10 cellular contexts compared by ENCODE assay signal in genomic region chr13:66835040-66835628, GRCh38.
DNase-seq lines count a peak whose midpoint lies in the region; ATAC-seq, FAIRE-seq and TF ChIP-seq lines count a peak whose summit lies in the region.
"Had no signal": no experiment of that assay in that cellular context is flagged by ENCODE, and none has a peak within 500 bp of the region (broad histone marks: within the 10 kb centered on the region; RNA-seq: fewer than 3 reads in every experiment).

No MANE protein-coding gene starts in this region.

- H3K27ac ChIP-seq in WERI-Rb-1 (no peak overlapping the region), sigmoid colon (peak overlapping the region in 1 of 4 donors; percentile 24)

- 24 to 54% methylated on average over 9 of the region's 9 CpGs for WGBS in sigmoid colon, 2 donors

- TF ChIP-seq CTCF in WERI-Rb-1 (IDR thresholded peaks at IDR 0.05; ENCODE audit: low read depth, low read length) (no peak), sigmoid colon (IDR thresholded peaks at IDR 0.05) (no peak), GM10266 (IDR thresholded peaks at IDR 0.05; ENCODE audit: control insufficient read depth, insufficient read depth, low read depth, missing control alignments) (no peak)

- ATAC-seq in left cardiac atrium (peak; percentile 88 to 94), GM19035 (IDR thresholded peaks at IDR 0.05; ENCODE audit: unreplicated experiment) (no peak)
- ATAC-seq: activated CD8-positive, alpha-beta T cell treated with anti-CD3 and anti-CD28 coated beads, Interleukin-2, amount 10 ng/mL, durations not matched to agents 7 days and 5 days had no signal

- intact Hi-C loops in left cardiac atrium (cut with DNase I) (no loop called here), sigmoid colon (cut with DNase I) (no loop called here)

- TF ChIP-seq POLR2A in sigmoid colon (IDR thresholded peaks at IDR 0.05): no peak
- TF ChIP-seq POLR2A in GM12891 (IDR thresholded peaks at IDR 0.05; ENCODE audit: low read depth, low read length): no peak

- H3K27me3 ChIP-seq in WERI-Rb-1 (ENCODE audit: insufficient read depth, low read depth, severe bottlenecking) (no peaks in the 10 kb centered on the region), sigmoid colon (no peaks in the 10 kb centered on the region)

- peak; percentile 90 for DNase-seq in NCI-H1092 (lab: John Stamatoyannopoulos, UW)
- DNase-seq in WERI-Rb-1: peak; percentile 28
- peak; percentile 87 for DNase-seq in left cardiac atrium
- peak; percentile 71 for DNase-seq in sigmoid colon
- DNase-seq in GM12891 (ENCODE audit: insufficient read length, low spot score): no peak
- no peak for DNase-seq in GM10266 (ENCODE audit: extremely low spot score)
- DNase-seq in activated CD4-positive, CD25-positive, alpha-beta regulatory T cell treated with anti-CD3 and anti-CD28 coated beads, Interleukin-2, amount 50 U/mL, for 72 hours: no peak
- DNase-seq: activated CD8-positive, alpha-beta T cell treated with anti-CD3 and anti-CD28 coated beads, Interleukin-2, amount 10 ng/mL, durations not matched to agents 7 days and 5 days; trophoblast cell had no signal

- H3K4me1 ChIP-seq in sigmoid colon: no peaks in the 10 kb centered on the region

- FAIRE-seq in GM12891 (lab: Jason Lieb, UNC): no peak

- H3K36me3 ChIP-seq in WERI-Rb-1: no peaks in the 10 kb centered on the region
- no peaks in the 10 kb centered on the region for H3K36me3 ChIP-seq in sigmoid colon

- no peaks in the 10 kb centered on the region for H3K9me3 ChIP-seq in WERI-Rb-1 (ENCODE audit: severe bottlenecking)
- H3K9me3 ChIP-seq in sigmoid colon: no peaks in the 10 kb centered on the region

- H3K4me3 ChIP-seq in WERI-Rb-1 (ENCODE audit: low read depth, low read length) (no peak overlapping the region), sigmoid colon (no peak overlapping the region)

- TF ChIP-seq EP300 in sigmoid colon (IDR thresholded peaks at IDR 0.05): no peak

TF ChIP-seq in GM12891, 5 proteins besides CTCF, POLR2A, EP300 and RAD21:
- TF ChIP-seq PAX5 (IDR thresholded peaks at IDR 0.05; ENCODE audit: insufficient read depth, low read length, severe bottlenecking) (no peak), TAF1 (IDR thresholded peaks at IDR 0.05; ENCODE audit: low read depth, low read length) (no peak), POLR2AphosphoS5 (IDR thresholded peaks at IDR 0.05; ENCODE audit: low read depth, low read length) (no peak), POU2F2 (IDR thresholded peaks at IDR 0.05; ENCODE audit: low read depth, low read length) (no peak), SPI1 (IDR thresholded peaks at IDR 0.05; ENCODE audit: low read depth, low read length) (no peak)

Comparison
In these comparisons a context has a peak if more than half of its experiments do, and no peak if none do; other contexts are left out.
1. DNase-seq: peak in NCI-H1092 (single experiment), WERI-Rb-1 (single experiment), left cardiac atrium (single experiment) and sigmoid colon (single experiment); none in GM12891 (single experiment), GM10266 (single experiment) and activated CD4-positive, CD25-positive, alpha-beta regulatory T cell treated with anti-CD3 and anti-CD28 coated beads, Interleukin-2, amount 50 U/mL, for 72 hours (single experiment).